In genomic region chr7:30813466-30813865, GRCh38 we compare ENCODE assay signal across 25 cellular contexts. TPM values are rescaled to one million over a fixed set of nuclear protein-coding genes. Genes with fewer than 3 reads are reported as not detected.
DNase-seq lines count a peak whose midpoint lies in the region; ATAC-seq, FAIRE-seq and TF ChIP-seq lines count a peak whose summit lies in the region.
"Had no signal": no experiment of that assay in that cellular context is flagged by ENCODE, and none has a peak within 500 bp of the region (broad histone marks: within the 10 kb centered on the region; RNA-seq: fewer than 3 reads in every experiment).

No MANE protein-coding gene starts in this region.

- TF ChIP-seq CTCF in H1 (IDR thresholded peaks at IDR 0.05; ENCODE audit: control extremely low read depth in 1 of 3, insufficient read depth in 1 of 3, low read depth in 1 of 3, low read length in 3 of 3) (no peak), right atrium auricular region (IDR thresholded peaks at IDR 0.05) (no peak), transverse colon (IDR thresholded peaks at IDR 0.05) (no peak)

- H4K91ac ChIP-seq in H1 (replicated peaks; ENCODE audit: insufficient read length, low read length) = no peak overlapping the region

- no peak overlapping the region for H3K56ac ChIP-seq in H1 (replicated peaks; ENCODE audit: insufficient read length, low read depth, low read length)

- ATAC-seq in HG02973 (IDR thresholded peaks at IDR 0.05; ENCODE audit: unreplicated experiment) = no peak
- no peak for ATAC-seq in GM18867 (IDR thresholded peaks at IDR 0.05; ENCODE audit: unreplicated experiment)
- ATAC-seq: activated CD8-positive, alpha-beta T cell treated with anti-CD3 and anti-CD28 coated beads for 36 hours; activated naive CD4-positive, alpha-beta T cell treated with anti-CD3 and anti-CD28 coated beads, Interleukin-2, amount 50 U/mL, for 72 hours; T-helper 17 cell had no signal

- H2BK12ac ChIP-seq in H1 (ENCODE audit: low read depth, low read length) = no peak overlapping the region

- DNase-seq in H1 (ENCODE audit: low read depth in 1 of 2, low spot score in 2 of 2) (no peak), right atrium auricular region (ENCODE audit: low spot score) (peak; percentile 57), transverse colon (no peak), C1 segment of cervical spinal cord (lab: John Stamatoyannopoulos, UW) (no peak), NCI-H510A (lab: John Stamatoyannopoulos, UW) (no peak)
- DNase-seq: activated CD4-positive, alpha-beta T cell treated with anti-CD3 and anti-CD28 coated beads for 1 hour; activated CD8-positive, alpha-beta T cell treated with anti-CD3 and anti-CD28 coated beads for 36 hours; Calu3; central memory CD4-positive, alpha-beta T cell; DMS79 treated with DMSO at 0.1 percent for 48 hours; HCEC 1CT; MM.1S; NCI-H2029 treated with DMSO at 0.1 percent for 48 hours; NCI-H345; NCI-H774; nucleus accumbens; SK-N-SH; spleen; T-helper 17 cell had no signal

- H2AK5ac ChIP-seq in H1 (ENCODE audit: low read depth, low read length) = no peak overlapping the region

- no peak overlapping the region for H3K9ac ChIP-seq in H1 (replicated peaks in 1 of 4; ENCODE audit: extremely low read depth in 1 of 4, low read depth in 3 of 4, low read length in 3 of 4)
- H3K9ac ChIP-seq in rectal smooth muscle tissue (ENCODE audit: low read length) = no peak overlapping the region
- H3K9ac ChIP-seq: KMS-11, SK-N-SH had no signal

- H3K79me2 ChIP-seq in H1 (ENCODE audit: control insufficient read depth in 1 of 2, insufficient read depth in 2 of 2, low read length in 2 of 2) = no peaks in the 10 kb centered on the region

- no peak overlapping the region for H3K18ac ChIP-seq in H1 (ENCODE audit: extremely low read depth, low read length)

- in situ Hi-C loops in transverse colon (cut with MboI; ENCODE audit: low pct_ligation_motif_present in 1 of 4, low pct_unique_long_range_greater_than_20kb in 1 of 4, low sequenced_read_pairs in 3 of 4) = loop anchor here in 1 of 4 donors (25.0 kb wide), 1 partner anchor 299 kb away; no protein-coding TSS in a partner anchor

- peaks cover 0 to 5% (median 0%) of the 10 kb centered on the region in 4 experiments; a peak in 2 of 7 replicates for H3K4me1 ChIP-seq in H1 (replicated peaks in 1 of 4; ENCODE audit: control insufficient read depth in 3 of 4, insufficient read depth in 4 of 4, low read length in 3 of 4)
- peaks cover 0 to 54% of the 10 kb centered on the region in 2 donors for H3K4me1 ChIP-seq in right atrium auricular region
- H3K4me1 ChIP-seq in rectal smooth muscle tissue (ENCODE audit: control insufficient read depth, insufficient read depth, low read length) = peaks cover 26% of the 10 kb centered on the region
- peaks cover 0 to 17% (median 7%) of the 10 kb centered on the region in 4 donors for H3K4me1 ChIP-seq in transverse colon

- peak overlapping the region; percentile 57; the same call in 1 of the 2 replicates for H4K8ac ChIP-seq in H1 (ENCODE audit: extremely low read depth, insufficient read depth, low read length)

- H2BK120ac ChIP-seq in H1 (replicated peaks; ENCODE audit: low read depth, low read length) = no peak overlapping the region

- no peak overlapping the region for H3K4me3 ChIP-seq in H1 (ENCODE audit: extremely low read depth in 1 of 4, insufficient read depth in 2 of 4, low read depth in 3 of 4, low read length in 4 of 4)
- H3K4me3 ChIP-seq in right atrium auricular region = no peak overlapping the region
- no peak overlapping the region for H3K4me3 ChIP-seq in rectal smooth muscle tissue (ENCODE audit: low read length)
- no peak overlapping the region for H3K4me3 ChIP-seq in transverse colon
- H3K4me3 ChIP-seq: spleen had no signal

- H3K79me1 ChIP-seq in H1 (ENCODE audit: low read depth, low read length) = no peaks in the 10 kb centered on the region

- no peak for TF ChIP-seq RAD21 in H1 (IDR thresholded peaks at IDR 0.05 in 1 of 2, conservative IDR thresholded peaks at IDR 0.05 in 1 of 2; ENCODE audit: low read depth in 2 of 2, low read length in 2 of 2)

- H3K27me3 ChIP-seq in H1 (replicated peaks in 1 of 4; ENCODE audit: control insufficient read depth in 3 of 4, extremely low read depth in 1 of 4, insufficient read depth in 3 of 4, low read length in 3 of 4) (no peaks in the 10 kb centered on the region), right atrium auricular region (no peaks in the 10 kb centered on the region), rectal smooth muscle tissue (ENCODE audit: control insufficient read depth, insufficient read depth, low read length) (no peaks in the 10 kb centered on the region), transverse colon (no peaks in the 10 kb centered on the region)
- H3K27me3 ChIP-seq: spleen had no signal

- H4K5ac ChIP-seq in H1 (ENCODE audit: insufficient read length, low read depth, low read length) = no peak overlapping the region

- CTCF ChIA-PET in H1 (lab: Charles Lee; ENCODE audit: partially characterized antibody) = interaction anchor here (0.5 to 2.2 kb wide), 7 partner anchors 13 to 172 kb away, joined by 3 to 8 read pairs (median 3); no protein-coding TSS in a partner anchor

- TF ChIP-seq POLR2A in H1 (IDR thresholded peaks at IDR 0.05; ENCODE audit: control extremely low read depth in 1 of 2, low read depth in 2 of 2, low read length in 2 of 2) (no peak), transverse colon (IDR thresholded peaks at IDR 0.05) (no peak)

- H3K4ac ChIP-seq in H1 (replicated peaks; ENCODE audit: insufficient read length, low read depth, low read length) = no peak overlapping the region

- H3K9me3 ChIP-seq in H1 (ENCODE audit: insufficient read depth in 2 of 2, low read depth in 1 of 2, low read length in 1 of 2) (no peaks in the 10 kb centered on the region), right atrium auricular region (no peaks in the 10 kb centered on the region), transverse colon (no peaks in the 10 kb centered on the region)
- H3K9me3 ChIP-seq: SK-N-SH, spleen had no signal

- H3K27ac ChIP-seq in H1 (ENCODE audit: low read depth, low read length) = no peak overlapping the region
- H3K27ac ChIP-seq in right atrium auricular region = peak overlapping the region; percentile 46 to 79
- peak overlapping the region; percentile 24 for H3K27ac ChIP-seq in rectal smooth muscle tissue (ENCODE audit: low read depth, low read length)
- peak overlapping the region; percentile 19 to 75 (median 67) for H3K27ac ChIP-seq in transverse colon
- H3K27ac ChIP-seq: KMS-11, spleen had no signal

- WGBS in H1 (ENCODE audit: extremely low coverage in 1 of 2, insufficient coverage in 1 of 2, insufficient read length in 1 of 2, insufficient replicate concordance in 2 of 2, low coverage in 1 of 2, low lambda C conversion rate in 2 of 2, missing lambda C conversion rate in 1 of 2), 2 experiments = 91% methylated on average over 4 of the region's 4 CpGs; no CpG with 5 or more reads in 1 of the 2 experiments
- WGBS in transverse colon (ENCODE audit: low coverage in 1 of 2), 2 donors = 92% methylated on average over 4 of the region's 4 CpGs; no CpG with 5 or more reads in 1 of the 2 donors

- H3K23ac ChIP-seq in H1 (ENCODE audit: insufficient read length) = no peak overlapping the region

- H4K20me1 ChIP-seq in H1 (replicated peaks in 1 of 2; ENCODE audit: control insufficient read depth in 1 of 2, insufficient read depth in 2 of 2, low read length in 2 of 2) = no peaks in the 10 kb centered on the region

- H3K36me3 ChIP-seq in H1 (ENCODE audit: control insufficient read depth in 2 of 4, insufficient read depth in 4 of 4, low read length in 3 of 4) = no peaks in the 10 kb centered on the region
- H3K36me3 ChIP-seq in right atrium auricular region = no peaks in the 10 kb centered on the region
- H3K36me3 ChIP-seq in rectal smooth muscle tissue (ENCODE audit: control insufficient read depth, insufficient read depth, low read length) = no peaks in the 10 kb centered on the region
- H3K36me3 ChIP-seq in transverse colon = no peaks in the 10 kb centered on the region
- H3K36me3 ChIP-seq: spleen had no signal

- intact Hi-C loops in transverse colon (cut with DNase I; ENCODE audit: low total_unique reads) = no loop called here

- H2AFZ ChIP-seq in H1 (ENCODE audit: low read length) = no peak overlapping the region

- no peak overlapping the region for H2BK20ac ChIP-seq in H1 (ENCODE audit: low read length)

- no peaks in the 10 kb centered on the region for H3K23me2 ChIP-seq in H1 (ENCODE audit: low read depth, low read length)

- POLR2A ChIA-PET in H1 (lab: Charles Lee; ENCODE audit: partially characterized antibody) = no interaction called here

- no peak overlapping the region for H2BK15ac ChIP-seq in H1 (ENCODE audit: low read length)

- H2BK5ac ChIP-seq in H1 (ENCODE audit: low read depth, low read length) = no peak overlapping the region

- H3K14ac ChIP-seq in H1 (ENCODE audit: insufficient read length) = no peak overlapping the region

- no peak for FAIRE-seq in H1 (lab: Jason Lieb, UNC)
- FAIRE-seq: astrocyte had no signal

- H3K4me2 ChIP-seq in H1 (ENCODE audit: insufficient read depth in 1 of 2, low read depth in 2 of 2, low read length in 2 of 2) = no peak overlapping the region
- H3K4me2 ChIP-seq: KMS-11, SK-N-SH had no signal

- TF ChIP-seq EP300 in H1 (IDR thresholded peaks at IDR 0.05; ENCODE audit: borderline replicate concordance in 1 of 2, low read depth in 2 of 2, low read length in 2 of 2) (no peak), transverse colon (IDR thresholded peaks at IDR 0.05; ENCODE audit: low read depth) (no peak)

TF ChIP-seq in H1, 55 proteins besides CTCF, POLR2A, EP300 and RAD21 (continues in another document):
- TF ChIP-seq E2F6 (IDR thresholded peaks at IDR 0.05) = no peak
- no peak for TF ChIP-seq FOSL1 (IDR thresholded peaks at IDR 0.05; ENCODE audit: insufficient read depth, low read depth, low read length)
- no peak for TF ChIP-seq SP2 (IDR thresholded peaks at IDR 0.05; ENCODE audit: low read length)
- TF ChIP-seq CEBPB (IDR thresholded peaks at IDR 0.05; ENCODE audit: low read depth, low read length) = no peak

RNA-seq across cellular contexts. Expression of gene MINDY4, which starts 42.2 kb away (rescaled TPM):
- total RNA-seq in H1 (2021; fragmentation: NEBNext Ultra II Directional; extraction: Animal tissue kit (Norgen Biotek cat#: 25700)) = 3.6 and 3.8 TPM in 2 replicates
- polyA plus RNA-seq in H1 (2011; rRNA removed) = 1.3 and 1.6 TPM in 2 replicates
- 1.8 TPM for polyA plus RNA-seq in H1 (2011; cell fraction: cytosol; rRNA removed)
- 3.1 TPM for polyA plus RNA-seq in H1 (2011; cell fraction: nucleus; rRNA removed)
- polyA plus RNA-seq in H1 (2012, experiment 1 of 2) = 2.2 to 3.3 TPM (median 2.6 TPM) in 4 replicates
- polyA plus RNA-seq in H1 (2012, experiment 2 of 2) = 2.2 TPM
- 1.6 TPM for polyA plus RNA-seq in H1 (2013, experiment 1 of 2)
- 1.5 TPM for polyA plus RNA-seq in H1 (2013, experiment 2 of 2)
- polyA minus RNA-seq in H1 (2011; rRNA and poly(A)+ RNA removed) = 2.2 and 2.6 TPM in 2 replicates
- 0.66 TPM for polyA minus RNA-seq in H1 (2011; cell fraction: cytosol; rRNA and poly(A)+ RNA removed)
- polyA minus RNA-seq in H1 (2011; cell fraction: nucleus; rRNA and poly(A)+ RNA removed) = 5.3 TPM
- 1 to 10 TPM; 5.4 to 8.8 TPM for total RNA-seq in right atrium auricular region
- 10 to 100 TPM in 1 of 4 donors, 1 to 10 TPM in 3; 4.6 to 14.1 (median 6.8) TPM for total RNA-seq in transverse colon
